In the genomic region with DNA sequence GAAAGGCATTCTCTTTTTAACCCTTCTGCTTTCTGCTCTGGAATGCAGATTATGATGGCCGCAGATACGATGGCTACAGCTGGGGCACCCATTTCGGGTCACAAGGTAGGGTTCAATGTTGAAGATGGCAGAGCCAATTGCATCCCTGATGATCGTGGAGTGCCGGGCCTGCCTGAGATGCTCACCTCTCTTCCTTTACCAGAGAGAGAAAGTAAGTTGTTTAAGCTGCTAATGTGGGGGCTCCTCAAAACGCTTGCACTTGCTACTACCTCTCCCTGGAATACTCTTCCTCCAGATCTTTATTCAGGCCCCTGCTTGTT, we compare ENCODE assay signal across 16 cellular contexts.
"Had no signal": no experiment of that assay in that cellular context is flagged by ENCODE, and none has a peak within 500 bp of the region (broad histone marks: within the 10 kb centered on the region; RNA-seq: fewer than 3 reads in every experiment).

No MANE protein-coding gene starts in this region.

- H3K9me3 ChIP-seq: adrenal gland, breast epithelium, SJSA1 had no signal

- H3K27ac Mint-ChIP-seq: activated naive CD8-positive, alpha-beta T cell treated with anti-CD3 and anti-CD28 coated beads, Interleukin-2, amount 10 ng/mL, durations not matched to agents 7 days and 5 days; T-helper 1 cell treated with Interleukin-12 subunit alpha and Interleukin-12 subunit beta and Interleukin-4 antibody, amounts not matched to agents 30 μg/mL and 1 μg/mL, for 36 hours had no signal

- H3K4me3 ChIP-seq: adrenal gland, breast epithelium, SJSA1 had no signal

- H3K36me3 ChIP-seq: adrenal gland, breast epithelium, SJSA1 had no signal

- DNase-seq: activated CD4-positive, alpha-beta T cell treated with anti-CD3 and anti-CD28 coated beads for 4 hours; activated naive CD4-positive, alpha-beta T cell treated with anti-CD3 and anti-CD28 coated beads, Interleukin-2, amount 50 U/mL, for 16 hours; activated naive CD8-positive, alpha-beta T cell treated with anti-CD3 and anti-CD28 coated beads, Interleukin-2, amount 10 ng/mL, durations not matched to agents 7 days and 5 days; activated T-cell treated with anti-CD3 and anti-CD28 coated beads for 4 hours; anterior cingulate cortex; NCI-H1105 treated with DMSO at 0.1 percent for 48 hours; NCI-H1436 treated with DMSO at 0.1 percent for 48 hours; NCI-H187; SHP77 had no signal

- H3K4me3 Mint-ChIP-seq: activated naive CD8-positive, alpha-beta T cell treated with anti-CD3 and anti-CD28 coated beads, Interleukin-2, amount 10 ng/mL, durations not matched to agents 7 days and 5 days; T-helper 1 cell treated with Interleukin-12 subunit alpha and Interleukin-12 subunit beta and Interleukin-4 antibody, amounts not matched to agents 30 μg/mL and 1 μg/mL, for 36 hours had no signal

- H3K36me3 Mint-ChIP-seq: activated naive CD8-positive, alpha-beta T cell treated with anti-CD3 and anti-CD28 coated beads, Interleukin-2, amount 10 ng/mL, durations not matched to agents 7 days and 5 days had no signal

- H3K27me3 ChIP-seq: adrenal gland, breast epithelium had no signal

- H3K27ac ChIP-seq: adrenal gland, breast epithelium, KMS-11, SJSA1 had no signal

- ATAC-seq: activated CD4-positive, CD25-positive, alpha-beta regulatory T cell treated with anti-CD3 and anti-CD28 coated beads, Interleukin-2, amount 50 U/mL, for 24 hours; SK-N-SH treated with all-trans-retinoic acid at 6 μM for 48 hours had no signal

- H3K9me3 Mint-ChIP-seq: activated naive CD8-positive, alpha-beta T cell treated with anti-CD3 and anti-CD28 coated beads, Interleukin-2, amount 10 ng/mL, durations not matched to agents 7 days and 5 days; T-helper 1 cell treated with Interleukin-12 subunit alpha and Interleukin-12 subunit beta and Interleukin-4 antibody, amounts not matched to agents 30 μg/mL and 1 μg/mL, for 36 hours had no signal
